15 cellular contexts compared by ENCODE assay signal in the genomic region with DNA sequence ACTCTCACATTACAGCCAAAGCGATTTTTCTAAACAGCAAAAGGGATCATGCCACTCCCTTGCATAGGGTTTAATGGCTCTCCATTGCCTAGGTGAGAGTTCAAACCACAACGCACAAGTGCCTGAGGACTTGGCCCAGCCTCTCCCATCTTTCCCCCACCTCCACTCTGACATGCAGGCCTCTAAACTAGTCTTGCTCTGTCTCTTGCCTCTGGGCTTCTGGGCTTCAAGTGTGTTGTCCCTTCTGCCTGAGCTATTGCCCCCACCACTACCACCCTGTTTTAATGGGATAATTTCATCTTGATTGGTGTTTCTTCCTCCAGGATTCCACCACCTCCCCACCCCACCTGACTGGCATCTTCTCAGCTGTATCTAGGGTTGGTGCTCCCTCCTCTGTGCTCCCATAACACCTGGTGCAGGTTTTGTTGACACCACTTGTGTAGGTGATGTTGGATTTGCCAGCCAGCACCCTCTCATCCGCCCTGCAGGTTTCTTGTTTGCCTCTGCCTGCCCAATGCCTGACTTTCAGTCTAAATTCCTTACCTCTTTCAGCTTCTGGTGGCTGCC. TPM values are rescaled to one million over a fixed set of nuclear protein-coding genes. Genes with fewer than 3 reads are reported as not detected.
DNase-seq lines count a peak whose midpoint lies in the region; ATAC-seq, FAIRE-seq and TF ChIP-seq lines count a peak whose summit lies in the region.
"Had no signal": no experiment of that assay in that cellular context is flagged by ENCODE, and none has a peak within 500 bp of the region (broad histone marks: within the 10 kb centered on the region; RNA-seq: fewer than 3 reads in every experiment).

No MANE protein-coding gene starts in this region.

- TF ChIP-seq RAD21 in HepG2 (CRISPR knock-in tag; IDR thresholded peaks at IDR 0.05), result no peak

- CTCF ChIA-PET in HepG2 (lab: Yijun Ruan, JAX; ENCODE audit: low intra/inter-chr PET ratio, low total read pairs), result no interaction called here

- TF ChIP-seq CTCF in HepG2 (CRISPR knock-in tag; IDR thresholded peaks at IDR 0.05) (no peak), right lobe of liver (IDR thresholded peaks at IDR 0.05) (no peak), keratinocyte (optimal IDR thresholded peaks at IDR 0.05 in 1 of 3, IDR thresholded peaks at IDR 0.05 in 1 of 3, conservative IDR thresholded peaks at IDR 0.05 in 1 of 3; ENCODE audit: extremely low read depth in 1 of 3, insufficient read depth in 2 of 3, low read length in 3 of 3) (no peak)

- H3K9me1 ChIP-seq in keratinocyte (ENCODE audit: control insufficient read depth, extremely low read depth, insufficient read depth, low read length), result no peaks in the 10 kb centered on the region

- H3K9me3 ChIP-seq in HepG2 (ENCODE audit: low read length), result 0 out of 2 replicates have a peak, but pooled peaks cover 4% of the 10 kb centered on the region
- no peaks in the 10 kb centered on the region for H3K9me3 ChIP-seq in right lobe of liver
- H3K9me3 ChIP-seq in keratinocyte (ENCODE audit: control insufficient read depth, low read depth, low read length), result no peaks in the 10 kb centered on the region
- H3K9me3 ChIP-seq: stomach had no signal

- 89% methylated on average over 3 of the region's 3 CpGs for WGBS in HepG2 (ENCODE audit: low lambda C conversion rate)
- WGBS in right lobe of liver (ENCODE audit: insufficient coverage, low coverage, low lambda C conversion rate, missing lambda C conversion rate), result 100% methylated on average over 2 of the region's 3 CpGs

- no peak for TF ChIP-seq EP300 in HepG2 (IDR thresholded peaks at IDR 0.05; ENCODE audit: low read depth in 2 of 2, low read length in 2 of 2)
- TF ChIP-seq EP300 in HepG2 (CRISPR knock-in tag; IDR thresholded peaks at IDR 0.05; ENCODE audit: borderline replicate concordance), result no peak

- dilution Hi-C loops in keratinocyte (cut with MboI; ENCODE audit: extremely low pct_ligation_motif_present, low sequenced_read_pairs), result no loop called here

- H3K9ac ChIP-seq in HepG2 (ENCODE audit: insufficient read depth, low read depth, low read length) (no peak overlapping the region), keratinocyte (ENCODE audit: control insufficient read depth, extremely low read depth, insufficient read depth, low read length) (no peak overlapping the region)
- H3K9ac ChIP-seq: KMS-11 had no signal

- no peak overlapping the region for H3K4me3 ChIP-seq in HepG2 (replicated peaks in 1 of 3; ENCODE audit: insufficient read depth in 1 of 3, low read depth in 2 of 3, low read length in 3 of 3)
- no peak overlapping the region for H3K4me3 ChIP-seq in right lobe of liver
- no peak overlapping the region for H3K4me3 ChIP-seq in keratinocyte (ENCODE audit: control insufficient read depth in 2 of 3, extremely low read depth in 1 of 3, insufficient read depth in 2 of 3, low read depth in 1 of 3, low read length in 3 of 3)
- H3K4me3 ChIP-seq: stomach had no signal

- DNase-seq in HepG2 (ENCODE audit: low spot score) (no peak), right lobe of liver (no peak), NCI-H510A (lab: John Stamatoyannopoulos, UW) (peak; percentile 66), keratinocyte (ENCODE audit: low read depth, low spot score) (no peak), anterior cingulate cortex (lab: John Stamatoyannopoulos, UW) (no peak), foreskin melanocyte (no peak)
- DNase-seq: activated CD4-positive, alpha-beta T cell treated with anti-CD3 and anti-CD28 coated beads for 4 hours; activated gamma-delta T cell treated with Interleukin-2 at 50 U/mL for 16 hours; central memory CD4-positive, alpha-beta T cell; NCI-H1694 treated with DMSO at 0.1 percent for 48 hours; stomach had no signal

- H3K4me2 ChIP-seq in HepG2 (ENCODE audit: low read depth, low read length) (no peak overlapping the region), keratinocyte (ENCODE audit: control insufficient read depth, extremely low read depth, insufficient read depth, low read depth, low read length) (no peak overlapping the region)
- H3K4me2 ChIP-seq: KMS-11 had no signal

- H3K27me3 ChIP-seq in HepG2 (ENCODE audit: control insufficient read depth in 1 of 2, insufficient read depth in 2 of 2, low read length in 2 of 2) (no peaks in the 10 kb centered on the region; a peak in 1 of 5 replicates), right lobe of liver (no peaks in the 10 kb centered on the region), keratinocyte (ENCODE audit: control insufficient read depth, extremely low read depth, insufficient read depth, low read length) (no peaks in the 10 kb centered on the region)
- H3K27me3 ChIP-seq: stomach had no signal

- ATAC-seq in HepG2 (no peak), right lobe of liver (no peak), GM21737 (IDR thresholded peaks at IDR 0.05; ENCODE audit: unreplicated experiment) (no peak)

- no TSS peak for BruUV-seq in HepG2 (replicated peaks; lab: Mats Ljungman, UMichigan)

- 0 out of 5 replicates have a peak, but pooled peaks cover 0 to 2% of the 10 kb centered on the region in 2 experiments for H3K36me3 ChIP-seq in HepG2 (replicated peaks in 1 of 2; ENCODE audit: control insufficient read depth in 1 of 2, insufficient read depth in 2 of 2, low read length in 2 of 2)
- H3K36me3 ChIP-seq in right lobe of liver, result peaks cover 0 to 3% (median 0%) of the 10 kb centered on the region in 4 donors
- peaks cover 0 to 2% of the 10 kb centered on the region in 2 experiments for H3K36me3 ChIP-seq in keratinocyte (ENCODE audit: control insufficient read depth in 2 of 2, extremely low read depth in 1 of 2, insufficient read depth in 2 of 2, low read length in 2 of 2)
- H3K36me3 ChIP-seq: stomach had no signal

- TF ChIP-seq POLR2A in HepG2 (IDR thresholded peaks at IDR 0.05; ENCODE audit: insufficient read depth in 1 of 2, low read depth in 2 of 2, low read length in 2 of 2) (no peak), right lobe of liver (IDR thresholded peaks at IDR 0.05) (no peak)

- intact Hi-C loops in HepG2 (cut with micrococcal nuclease; ENCODE audit: unreplicated experiment) (no loop called here), right lobe of liver (cut with DNase I) (loop anchor here (10.0 kb wide), 2 partner anchors 92 to 102 kb away; no protein-coding TSS in a partner anchor)

- peaks cover 19% of the 10 kb centered on the region for H3K4me1 ChIP-seq in HepG2 (ENCODE audit: insufficient read depth, low read length)
- H3K4me1 ChIP-seq in right lobe of liver, result peaks cover 0 to 14% (median 4%) of the 10 kb centered on the region in 4 donors
- peaks cover 23% of the 10 kb centered on the region for H3K4me1 ChIP-seq in keratinocyte (ENCODE audit: control insufficient read depth, extremely low read depth, insufficient read depth, low read length)

- FAIRE-seq in HepG2 (lab: Jason Lieb, UNC) (no peak), keratinocyte (lab: Jason Lieb, UNC) (peak; percentile 83)
- FAIRE-seq: endothelial cell of umbilical vein had no signal

- H3K79me2 ChIP-seq in HepG2 (ENCODE audit: insufficient read depth, low read length) (peaks cover 10% of the 10 kb centered on the region), keratinocyte (ENCODE audit: control insufficient read depth, insufficient read depth, low read length) (peaks cover 11% of the 10 kb centered on the region)

- POLR2A ChIA-PET in HepG2 (lab: Yijun Ruan, JAX), result no interaction called here

- no peak overlapping the region for H3K27ac ChIP-seq in HepG2 (ENCODE audit: extremely low read length, insufficient read depth, low read length)
- no peak overlapping the region for H3K27ac ChIP-seq in right lobe of liver
- no peak overlapping the region for H3K27ac ChIP-seq in keratinocyte (ENCODE audit: control insufficient read depth, insufficient read depth, low read length)
- H3K27ac ChIP-seq: KMS-11, stomach had no signal

- H2AFZ ChIP-seq in HepG2 (ENCODE audit: low read length) (no peak overlapping the region), keratinocyte (ENCODE audit: control insufficient read depth, low read length) (no peak overlapping the region)

- H4K20me1 ChIP-seq in HepG2 (ENCODE audit: insufficient read depth, low read length) (no peaks in the 10 kb centered on the region), keratinocyte (ENCODE audit: control insufficient read depth, extremely low read depth, insufficient read depth, low read length) (no peaks in the 10 kb centered on the region)

- in situ Hi-C loops in HepG2 (cut with HindIII; ENCODE audit: extremely low pct_ligation_motif_present, low pct_unique_long_range_greater_than_20kb), result no loop called here

RNA-seq across cellular contexts. Expression of gene ZBTB21, which starts 2.7 kb away (rescaled TPM):
- total RNA-seq in HepG2 (2016; rRNA removed; fragmentation: Illumina TruSeq; extraction: Trizol), result 6.1 and 7.7 TPM in 2 replicates
- 0.97 and 1.3 TPM in 2 replicates for total RNA-seq in HepG2 (2016; cell fraction: cytosol; rRNA removed; fragmentation: Illumina TruSeq; extraction: Trizol; ENCODE audit: low read depth)
- 5.5 and 8.3 TPM in 2 replicates for total RNA-seq in HepG2 (2016; cell fraction: insoluble cytoplasmic fraction; rRNA removed; fragmentation: Illumina TruSeq; extraction: Trizol)
- total RNA-seq in HepG2 (2016; cell fraction: membrane; rRNA removed; fragmentation: Illumina TruSeq; extraction: Trizol), result 3.0 and 3.4 TPM in 2 replicates
- total RNA-seq in HepG2 (2016; cell fraction: nucleus; rRNA removed; fragmentation: Illumina TruSeq; extraction: Trizol), result 8.5 and 10.3 TPM in 2 replicates
- 2.5 and 4.5 TPM in 2 replicates for polyA plus RNA-seq in HepG2 (2011; rRNA removed)
- polyA plus RNA-seq in HepG2 (2011; cell fraction: cytosol; rRNA removed), result 1.6 and 2.3 TPM in 2 replicates
- polyA plus RNA-seq in HepG2 (2011; cell fraction: nucleus; rRNA removed), result 4.3 and 8.3 TPM in 2 replicates
- polyA plus RNA-seq in HepG2 (2012), result 3.7 and 5.1 TPM in 2 replicates
- 0.25 TPM in 2 replicates for polyA plus RNA-seq in HepG2 (2016; cell fraction: cytosol; fragmentation: Illumina TruSeq; extraction: Trizol; ENCODE audit: low read depth)
- polyA plus RNA-seq in HepG2 (2016; cell fraction: insoluble cytoplasmic fraction; fragmentation: Illumina TruSeq; extraction: Trizol; ENCODE audit: low read depth), result 5.7 and 5.8 TPM in 2 replicates
- polyA plus RNA-seq in HepG2 (2016; cell fraction: membrane; fragmentation: Illumina TruSeq; extraction: Trizol; ENCODE audit: low read depth), result 0.60 and 0.90 TPM in 2 replicates
- 8.0 and 9.0 TPM in 2 replicates for polyA plus RNA-seq in HepG2 (2016; cell fraction: nucleus; fragmentation: Illumina TruSeq; extraction: Trizol; ENCODE audit: insufficient read depth, low read depth)
- polyA minus RNA-seq in HepG2 (2011; rRNA and poly(A)+ RNA removed; ENCODE audit: low replicate concordance), result 6.1 and 21.7 TPM in 2 replicates
- polyA minus RNA-seq in HepG2 (2011; cell fraction: cytosol; rRNA and poly(A)+ RNA removed), result 4.0 and 6.0 TPM in 2 replicates
- 14.5 and 16.0 TPM in 2 replicates for polyA minus RNA-seq in HepG2 (2011; cell fraction: nucleus; rRNA and poly(A)+ RNA removed)
- total RNA-seq in right lobe of liver, result 10 to 100 TPM in 4 of 6 experiments, 1 to 10 TPM in 2; 3.0 to 28.5 (median 11.2) TPM
- 9.5 to 12.2 TPM (median 10.3 TPM) in 3 replicates for polyA plus RNA-seq in keratinocyte
- 11.1 TPM for polyA plus RNA-seq in keratinocyte (2011; ENCODE audit: low read depth)
- polyA plus RNA-seq in keratinocyte (2011; cell fraction: cytosol; rRNA removed), result 4.8 and 8.0 TPM in 2 replicates
- 17.5 and 20.6 TPM in 2 replicates for polyA plus RNA-seq in keratinocyte (2011; cell fraction: nucleus; rRNA removed)
- polyA plus RNA-seq in keratinocyte (2012; ENCODE audit: low replicate concordance), result 7.3 and 14.0 TPM in 2 replicates
- polyA minus RNA-seq in keratinocyte, result 15.5 to 28.0 TPM (median 22.1 TPM) in 3 replicates
- polyA minus RNA-seq in keratinocyte (2011; cell fraction: cytosol; rRNA and poly(A)+ RNA removed), result 6.7 TPM
- 16.7 and 23.7 TPM in 2 replicates for polyA minus RNA-seq in keratinocyte (2011; cell fraction: nucleus; rRNA and poly(A)+ RNA removed)

RNA-seq across cellular contexts. Expression of gene UMODL1, which starts 58.3 kb away (rescaled TPM):
- not detected in 2 replicates for total RNA-seq in HepG2 (2016; rRNA removed; fragmentation: Illumina TruSeq; extraction: Trizol)
- not detected in 2 replicates for total RNA-seq in HepG2 (2016; cell fraction: cytosol; rRNA removed; fragmentation: Illumina TruSeq; extraction: Trizol; ENCODE audit: low read depth)
- not detected in 2 replicates for total RNA-seq in HepG2 (2016; cell fraction: insoluble cytoplasmic fraction; rRNA removed; fragmentation: Illumina TruSeq; extraction: Trizol)
- total RNA-seq in HepG2 (2016; cell fraction: membrane; rRNA removed; fragmentation: Illumina TruSeq; extraction: Trizol), result not detected in 2 replicates
- not detected in 2 replicates for total RNA-seq in HepG2 (2016; cell fraction: nucleus; rRNA removed; fragmentation: Illumina TruSeq; extraction: Trizol)
- polyA plus RNA-seq in HepG2 (2011; rRNA removed), result not detected in 2 replicates
- polyA plus RNA-seq in HepG2 (2011; cell fraction: cytosol; rRNA removed), result not detected in 2 replicates
- polyA plus RNA-seq in HepG2 (2011; cell fraction: nucleus; rRNA removed), result not detected in 2 replicates
- not detected in 2 replicates for polyA plus RNA-seq in HepG2 (2012)
- polyA plus RNA-seq in HepG2 (2016; cell fraction: cytosol; fragmentation: Illumina TruSeq; extraction: Trizol; ENCODE audit: low read depth), result not detected in 2 replicates
- polyA plus RNA-seq in HepG2 (2016; cell fraction: insoluble cytoplasmic fraction; fragmentation: Illumina TruSeq; extraction: Trizol; ENCODE audit: low read depth), result not detected in 2 replicates
- not detected in 2 replicates for polyA plus RNA-seq in HepG2 (2016; cell fraction: membrane; fragmentation: Illumina TruSeq; extraction: Trizol; ENCODE audit: low read depth)
- not detected in 2 replicates for polyA plus RNA-seq in HepG2 (2016; cell fraction: nucleus; fragmentation: Illumina TruSeq; extraction: Trizol; ENCODE audit: insufficient read depth, low read depth)
- not detected in 2 replicates for polyA minus RNA-seq in HepG2 (2011; rRNA and poly(A)+ RNA removed; ENCODE audit: low replicate concordance)
- polyA minus RNA-seq in HepG2 (2011; cell fraction: cytosol; rRNA and poly(A)+ RNA removed), result not detected in 2 replicates
- not detected in 2 replicates for polyA minus RNA-seq in HepG2 (2011; cell fraction: nucleus; rRNA and poly(A)+ RNA removed)
- 1 to 10 TPM in 2 of 6 experiments, under 1 TPM in 2, not detected in 2; 0.06 to 1.2 (median 0.75) TPM for total RNA-seq in right lobe of liver
- 0.03 TPM in 1 of 3 replicates, not detected in the others for polyA plus RNA-seq in keratinocyte
- polyA plus RNA-seq in keratinocyte (2011; ENCODE audit: low read depth), result not detected
- polyA plus RNA-seq in keratinocyte (2011; cell fraction: cytosol; rRNA removed), result not detected in 2 replicates
- polyA plus RNA-seq in keratinocyte (2011; cell fraction: nucleus; rRNA removed), result not detected in 2 replicates
- polyA plus RNA-seq in keratinocyte (2012; ENCODE audit: low replicate concordance), result not detected in 2 replicates
- polyA minus RNA-seq in keratinocyte, result not detected in 3 replicates
- polyA minus RNA-seq in keratinocyte (2011; cell fraction: cytosol; rRNA and poly(A)+ RNA removed), result not detected
- not detected in 2 replicates for polyA minus RNA-seq in keratinocyte (2011; cell fraction: nucleus; rRNA and poly(A)+ RNA removed)
- total RNA-seq: endothelial cell of umbilical vein, glomerular endothelial cell had no signal
- polyA plus RNA-seq: endothelial cell of umbilical vein, stomach had no signal

RNA-seq across cellular contexts. Expression of gene C2CD2, which starts 59.0 kb away (rescaled TPM):
- total RNA-seq in HepG2 (2016; rRNA removed; fragmentation: Illumina TruSeq; extraction: Trizol) (10.4 and 12.5 TPM in 2 replicates), right lobe of liver (10 to 100 TPM in 1 of 6 experiments, 1 to 10 TPM in 5; 7.3 to 11.4 (median 8.3) TPM)
- total RNA-seq in HepG2 (2016; cell fraction: cytosol; rRNA removed; fragmentation: Illumina TruSeq; extraction: Trizol; ENCODE audit: low read depth), result 7.3 and 11.5 TPM in 2 replicates
- 10.9 and 12.2 TPM in 2 replicates for total RNA-seq in HepG2 (2016; cell fraction: insoluble cytoplasmic fraction; rRNA removed; fragmentation: Illumina TruSeq; extraction: Trizol)
- 9.5 and 12.2 TPM in 2 replicates for total RNA-seq in HepG2 (2016; cell fraction: membrane; rRNA removed; fragmentation: Illumina TruSeq; extraction: Trizol)
- total RNA-seq in HepG2 (2016; cell fraction: nucleus; rRNA removed; fragmentation: Illumina TruSeq; extraction: Trizol), result 14.5 and 19.4 TPM in 2 replicates
- polyA plus RNA-seq in HepG2 (2011; rRNA removed) (19.5 and 19.7 TPM in 2 replicates), keratinocyte (31.9 to 53.3 TPM (median 39.9 TPM) in 3 replicates)
- polyA plus RNA-seq in HepG2 (2011; cell fraction: cytosol; rRNA removed), result 11.6 and 12.9 TPM in 2 replicates
- 29.5 and 36.3 TPM in 2 replicates for polyA plus RNA-seq in HepG2 (2011; cell fraction: nucleus; rRNA removed)
- polyA plus RNA-seq in HepG2 (2012), result 8.1 and 8.7 TPM in 2 replicates
- polyA plus RNA-seq in HepG2 (2016; cell fraction: cytosol; fragmentation: Illumina TruSeq; extraction: Trizol; ENCODE audit: low read depth), result 1.3 and 1.9 TPM in 2 replicates
- polyA plus RNA-seq in HepG2 (2016; cell fraction: insoluble cytoplasmic fraction; fragmentation: Illumina TruSeq; extraction: Trizol; ENCODE audit: low read depth), result 7.6 and 8.0 TPM in 2 replicates
- polyA plus RNA-seq in HepG2 (2016; cell fraction: membrane; fragmentation: Illumina TruSeq; extraction: Trizol; ENCODE audit: low read depth), result 3.9 and 4.6 TPM in 2 replicates
- polyA plus RNA-seq in HepG2 (2016; cell fraction: nucleus; fragmentation: Illumina TruSeq; extraction: Trizol; ENCODE audit: insufficient read depth, low read depth), result 22.5 and 23.5 TPM in 2 replicates
- 80.5 and 82.8 TPM in 2 replicates for polyA minus RNA-seq in HepG2 (2011; rRNA and poly(A)+ RNA removed; ENCODE audit: low replicate concordance)
- 15.5 and 21.5 TPM in 2 replicates for polyA minus RNA-seq in HepG2 (2011; cell fraction: cytosol; rRNA and poly(A)+ RNA removed)
- polyA minus RNA-seq in HepG2 (2011; cell fraction: nucleus; rRNA and poly(A)+ RNA removed), result 34.5 and 38.3 TPM in 2 replicates
- 5.3 TPM for polyA plus RNA-seq in keratinocyte (2011; ENCODE audit: low read depth)
- polyA plus RNA-seq in keratinocyte (2011; cell fraction: cytosol; rRNA removed), result 18.9 and 22.5 TPM in 2 replicates
- polyA plus RNA-seq in keratinocyte (2011; cell fraction: nucleus; rRNA removed), result 63.6 and 69.3 TPM in 2 replicates
- polyA plus RNA-seq in keratinocyte (2012; ENCODE audit: low replicate concordance), result 10.2 and 34.7 TPM in 2 replicates
- polyA minus RNA-seq in keratinocyte, result 82.9 to 226 TPM (median 112 TPM) in 3 replicates
- 41.6 TPM for polyA minus RNA-seq in keratinocyte (2011; cell fraction: cytosol; rRNA and poly(A)+ RNA removed)
- 71.8 and 103 TPM in 2 replicates for polyA minus RNA-seq in keratinocyte (2011; cell fraction: nucleus; rRNA and poly(A)+ RNA removed)
